Comparison of ENCODE assay signal across 21 cellular contexts in the genomic region with DNA sequence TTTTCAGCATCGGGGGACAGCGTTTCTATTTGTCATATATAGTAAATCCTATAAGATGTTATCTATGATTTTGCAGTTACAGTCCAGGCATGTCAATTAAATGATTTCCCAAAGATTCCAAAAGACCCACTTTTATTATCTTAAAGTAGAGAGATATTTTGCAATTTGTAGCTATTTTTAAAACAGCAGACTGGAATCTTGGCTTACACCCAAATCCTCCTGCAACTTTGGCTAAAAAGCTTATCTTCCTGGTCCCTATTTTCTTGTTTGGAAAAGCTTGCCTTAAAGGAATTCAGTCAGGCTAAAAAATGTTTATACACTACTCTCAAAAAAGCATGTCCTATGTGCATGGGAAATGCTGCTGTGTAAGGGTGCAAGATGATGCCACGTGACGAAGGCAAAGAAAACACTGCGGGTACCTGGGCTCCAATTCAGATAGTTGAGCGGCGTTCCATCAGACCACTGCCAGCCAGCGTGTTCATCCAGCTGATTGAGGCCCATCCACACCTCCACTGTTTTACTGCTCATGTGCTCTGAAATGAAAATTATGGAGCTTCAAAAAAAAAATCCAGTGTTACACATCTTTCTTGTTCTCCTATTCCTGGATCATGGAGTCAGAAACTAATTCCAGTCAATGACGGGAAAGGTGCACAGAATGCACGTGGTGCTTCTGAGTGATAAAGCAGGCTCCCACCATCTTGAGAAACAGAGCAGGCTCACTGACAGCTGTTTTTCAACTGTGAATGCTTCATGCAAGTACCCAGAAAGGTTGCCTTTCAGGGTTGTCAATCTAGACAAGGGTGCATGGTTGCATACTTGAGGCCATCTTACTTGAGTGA. TPM values are rescaled to one million over a fixed set of nuclear protein-coding genes. Genes with fewer than 3 reads are reported as not detected.
DNase-seq lines count a peak whose midpoint lies in the region; ATAC-seq and TF ChIP-seq lines count a peak whose summit lies in the region.
"Had no signal": no experiment of that assay in that cellular context is flagged by ENCODE, and none has a peak within 500 bp of the region (broad histone marks: within the 10 kb centered on the region; RNA-seq: fewer than 3 reads in every experiment).

No MANE protein-coding gene starts in this region.

- H2AK5ac ChIP-seq in IMR-90 (ENCODE audit: low read depth, low read length): peak overlapping the region; percentile 43; the same call in 1 of the 2 replicates

- H3K27ac ChIP-seq in IMR-90 (ENCODE audit: insufficient read depth, low read length) (no peak overlapping the region), tibial artery (peak overlapping the region; percentile 32 to 57), coronary artery (peak overlapping the region in 1 of 2 donors; percentile 48)
- H3K27ac ChIP-seq: PC-9, suprapubic skin had no signal

- H3K4ac ChIP-seq in IMR-90 (ENCODE audit: low read depth, low read length): 0 out of 2 replicates have a peak overlapping the region, but pooled peaks have one; percentile 8

- H2BK15ac ChIP-seq in IMR-90 (ENCODE audit: low read depth, low read length): no peak overlapping the region; the same call in 2 of the 3 replicates

- ATAC-seq in IMR-90 (ENCODE audit: low read depth) (peak; percentile 49), left cardiac atrium (peak; percentile 30 to 34)
- ATAC-seq: activated T-cell treated with anti-CD3 and anti-CD28 coated beads, Interleukin-2, amount 50 U/mL, for 72 hours; esophagus mucosa had no signal

- BruUV-seq in IMR-90 (replicated peaks; lab: Mats Ljungman, UMichigan): no TSS peak

- no peak overlapping the region for H2BK5ac ChIP-seq in IMR-90 (ENCODE audit: low read depth, low read length, poor library complexity, severe bottlenecking)

- H3K4me3 ChIP-seq in IMR-90 (ENCODE audit: insufficient read depth, low read depth, low read length): no peak overlapping the region
- no peak overlapping the region for H3K4me3 ChIP-seq in cardiac fibroblast (replicated peaks in 1 of 2; ENCODE audit: low read depth in 2 of 2, low read length in 2 of 2)
- H3K4me3 ChIP-seq in tibial artery: no peak overlapping the region
- H3K4me3 ChIP-seq in MG63: no peak overlapping the region
- no peak overlapping the region for H3K4me3 ChIP-seq in coronary artery
- H3K4me3 ChIP-seq: PC-9, suprapubic skin had no signal

- H4K8ac ChIP-seq in IMR-90 (ENCODE audit: low read depth in 2 of 2, low read length in 2 of 2): no peak overlapping the region

- H3K18ac ChIP-seq in IMR-90 (ENCODE audit: low read depth, low read length): no peak overlapping the region

- H3K9me1 ChIP-seq in IMR-90 (ENCODE audit: insufficient read depth, low read length): peaks cover 8% of the 10 kb centered on the region; the same call in 1 of the 2 replicates

- peak overlapping the region; percentile 38; the same call in 1 of the 2 replicates for H3K14ac ChIP-seq in IMR-90 (replicated peaks; ENCODE audit: low read depth, low read length)

- H3K23ac ChIP-seq in IMR-90 (ENCODE audit: low read depth, low read length): 0 out of 2 replicates have a peak overlapping the region, but pooled peaks have one; percentile 5

- no peaks in the 10 kb centered on the region for H3K79me1 ChIP-seq in IMR-90 (ENCODE audit: low read depth in 1 of 2, low read length in 2 of 2)

- in situ Hi-C loops in IMR-90 (cut with MboI; ENCODE audit: low sequenced_read_pairs): no loop called here

- H3K4me1 ChIP-seq in IMR-90 (ENCODE audit: control insufficient read depth, insufficient read depth, low read length) (peaks cover 1% of the 10 kb centered on the region; the same call in 1 of the 2 replicates), tibial artery (peaks cover 0 to 47% (median 18%) of the 10 kb centered on the region in 4 donors)

- no peak overlapping the region for H4K5ac ChIP-seq in IMR-90 (ENCODE audit: low read depth, low read length)

- TF ChIP-seq CTCF in IMR-90 (conservative IDR thresholded peaks at IDR 0.05; ENCODE audit: low read depth, low read length) (no peak), cardiac fibroblast (IDR thresholded peaks at IDR 0.05; ENCODE audit: low read depth, low read length) (no peak), tibial artery (IDR thresholded peaks at IDR 0.05) (no peak), coronary artery (IDR thresholded peaks at IDR 0.05) (no peak)

- H3K27me3 ChIP-seq in IMR-90 (ENCODE audit: control insufficient read depth, insufficient read depth, low read length): peaks cover 2% of the 10 kb centered on the region; the same call in 1 of the 2 replicates
- H3K27me3 ChIP-seq in tibial artery: no peaks in the 10 kb centered on the region
- H3K27me3 ChIP-seq in MG63: no peaks in the 10 kb centered on the region
- H3K27me3 ChIP-seq: suprapubic skin had no signal

- peak overlapping the region; percentile 40 for H2AFZ ChIP-seq in IMR-90 (replicated peaks; ENCODE audit: low read length, poor library complexity)
- H2AFZ ChIP-seq: PC-9 had no signal

- TF ChIP-seq POLR2A in IMR-90 (IDR thresholded peaks at IDR 0.05; ENCODE audit: low read depth, low read length): no peak

- H3K36me3 ChIP-seq in IMR-90 (ENCODE audit: control insufficient read depth, insufficient read depth, low read length) (no peaks in the 10 kb centered on the region), tibial artery (peaks cover 0 to 20% (median 3%) of the 10 kb centered on the region in 3 donors), MG63 (no peaks in the 10 kb centered on the region)

- H4K20me1 ChIP-seq in IMR-90 (ENCODE audit: insufficient read depth, low read length): no peaks in the 10 kb centered on the region

- H2AK9ac ChIP-seq in IMR-90 (replicated peaks; ENCODE audit: low read depth, low read length, poor library complexity): no peak overlapping the region

- H4K91ac ChIP-seq in IMR-90 (ENCODE audit: insufficient read depth, low read depth, low read length): no peak overlapping the region

- DNase-seq in IMR-90: peak; percentile 58
- peak; percentile 46 to 84 for DNase-seq in cardiac fibroblast (ENCODE audit: low read depth in 2 of 2)
- no peak for DNase-seq in left cardiac atrium
- no peak for DNase-seq in tibial artery
- no peak for DNase-seq in stimulated activated CD8-positive, alpha-beta memory T cell treated with anti-CD3 and anti-CD28 coated beads, Interleukin-4, amount 100 ng/mL, for 48 hours
- DNase-seq in MG63: no peak
- DNase-seq in coronary artery (ENCODE audit: low spot score): no peak
- DNase-seq: activated CD4-positive, alpha-beta memory T cell treated with anti-CD3 and anti-CD28 coated beads, Interleukin-2, amount 10 ng/mL, durations not matched to agents 7 days and 5 days; activated naive CD8-positive, alpha-beta T cell treated with anti-CD3 and anti-CD28 coated beads, Interleukin-2, amount 10 ng/mL, durations not matched to agents 7 days and 5 days; activated T-cell treated with anti-CD3 and anti-CD28 coated beads, Interleukin-2, amount 50 U/mL, for 72 hours; CD4-positive, alpha-beta memory T cell; cortex of kidney; H7; NCI-H1930; NCI-H510A treated with DMSO at 0.1 percent for 48 hours; nephron progenitor cell; PC-9; right cardiac atrium; SW 1271 had no signal

- H3K9ac ChIP-seq in IMR-90 (ENCODE audit: low read depth, low read length): no peak overlapping the region

- no peaks in the 10 kb centered on the region for H3K9me3 ChIP-seq in IMR-90 (ENCODE audit: control insufficient read depth, insufficient read depth, low read length)
- no peaks in the 10 kb centered on the region for H3K9me3 ChIP-seq in tibial artery
- H3K9me3 ChIP-seq in MG63: no peaks in the 10 kb centered on the region
- H3K9me3 ChIP-seq: suprapubic skin had no signal

- H2BK20ac ChIP-seq in IMR-90 (ENCODE audit: low read depth, low read length): peak overlapping the region; percentile 38; the same call in 1 of the 2 replicates

- CTCF ChIA-PET in IMR-90 (lab: Yijun Ruan, JAX): interaction anchor here (0.6 kb wide), 1 partner anchor 13 kb away, joined by 3 read pairs; no protein-coding TSS in a partner anchor

- WGBS in IMR-90 (ENCODE audit: extremely low coverage in 2 of 2, insufficient read length in 1 of 2), 2 experiments: 63% methylated on average over 5 of the region's 10 CpGs; no CpG with 5 or more reads in 1 of the 2 experiments

- H2BK120ac ChIP-seq in IMR-90 (ENCODE audit: low read depth, low read length): no peak overlapping the region

- dilution Hi-C loops in IMR-90 (cut with HindIII; ENCODE audit: low sequenced_read_pairs, unreplicated experiment): no loop called here

- TF ChIP-seq RAD21 in IMR-90 (IDR thresholded peaks at IDR 0.05; ENCODE audit: low read length): no peak

- no peak overlapping the region for H3K4me2 ChIP-seq in IMR-90 (ENCODE audit: low read depth, low read length)
- H3K4me2 ChIP-seq: PC-9 had no signal

- H3K56ac ChIP-seq in IMR-90 (ENCODE audit: extremely low read depth, insufficient read depth, low read length): no peak overlapping the region

- POLR2A ChIA-PET in IMR-90 (lab: Charles Lee; ENCODE audit: unreplicated experiment): no interaction called here

- intact Hi-C loops in IMR-90 (cut with micrococcal nuclease) (no loop called here), left cardiac atrium (cut with DNase I) (no loop called here), tibial artery (cut with DNase I; ENCODE audit: low total_unique reads) (no loop called here)

TF ChIP-seq in IMR-90, 13 proteins besides CTCF, POLR2A, EP300 and RAD21:
- TF ChIP-seq SMC3 (IDR thresholded peaks at IDR 0.05; ENCODE audit: low read depth, low read length): no peak
- no peak for TF ChIP-seq BHLHE40 (IDR thresholded peaks at IDR 0.05; ENCODE audit: low read depth, low read length)
- peak; percentile 48 for TF ChIP-seq CEBPB (IDR thresholded peaks at IDR 0.05; ENCODE audit: low read depth, low read length)
- TF ChIP-seq, protein P1, sequence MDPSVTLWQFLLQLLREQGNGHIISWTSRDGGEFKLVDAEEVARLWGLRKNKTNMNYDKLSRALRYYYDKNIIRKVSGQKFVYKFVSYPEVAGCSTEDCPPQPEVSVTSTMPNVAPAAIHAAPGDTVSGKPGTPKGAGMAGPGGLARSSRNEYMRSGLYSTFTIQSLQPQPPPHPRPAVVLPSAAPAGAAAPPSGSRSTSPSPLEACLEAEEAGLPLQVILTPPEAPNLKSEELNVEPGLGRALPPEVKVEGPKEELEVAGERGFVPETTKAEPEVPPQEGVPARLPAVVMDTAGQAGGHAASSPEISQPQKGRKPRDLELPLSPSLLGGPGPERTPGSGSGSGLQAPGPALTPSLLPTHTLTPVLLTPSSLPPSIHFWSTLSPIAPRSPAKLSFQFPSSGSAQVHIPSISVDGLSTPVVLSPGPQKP (IDR thresholded peaks at IDR 0.05; ENCODE audit: borderline replicate concordance, low read depth, low read length): no peak
- TF ChIP-seq MAFK (IDR thresholded peaks at IDR 0.05; ENCODE audit: low read depth, low read length): no peak
TF ChIP-seq in IMR-90: peak in this region for 1.

RNA-seq across cellular contexts. Expression of gene PLA2R1, which starts 33.8 kb away (rescaled TPM):
- total RNA-seq in IMR-90 (2012; rRNA removed): 0.28 and 0.54 TPM in 2 replicates
- 0.24 and 0.43 TPM in 2 replicates for polyA plus RNA-seq in IMR-90 (2012; rRNA removed)
- 0.16 and 0.19 TPM in 2 replicates for polyA plus RNA-seq in IMR-90 (2012; cell fraction: cytosol; rRNA removed)
- 0.17 and 1.6 TPM in 2 replicates for polyA plus RNA-seq in IMR-90 (2012; cell fraction: nucleus; rRNA removed; ENCODE audit: low replicate concordance)
- 1 to 10 TPM; 3.2 to 4.2 TPM for total RNA-seq in left cardiac atrium
- total RNA-seq in MG63 (2014; rRNA removed; shearing (Covaris generic); ENCODE audit: low replicate concordance): 0.36 and 1.6 TPM in 2 replicates
- total RNA-seq: activated CD4-positive, alpha-beta memory T cell treated with anti-CD3 and anti-CD28 coated beads, Interleukin-2, amount 10 ng/mL, durations not matched to agents 7 days and 5 days; activated naive CD8-positive, alpha-beta T cell treated with anti-CD3 and anti-CD28 coated beads, Interleukin-2, amount 10 ng/mL, durations not matched to agents 7 days and 5 days; activated T-cell treated with anti-CD3 and anti-CD28 coated beads, Interleukin-2, amount 50 U/mL, for 72 hours; CD4-positive, alpha-beta memory T cell had no signal
- polyA plus RNA-seq: CD4-positive, alpha-beta memory T cell had no signal

Comparison
In these comparisons a context has a peak if more than half of its experiments do, and no peak if none do; other contexts are left out.
1. DNase-seq: peak in IMR-90 (single experiment) and cardiac fibroblast (2 of 2); none in left cardiac atrium (single experiment), tibial artery (0 of 2), stimulated activated CD8-positive, alpha-beta memory T cell treated with anti-CD3 and anti-CD28 coated beads, Interleukin-4, amount 100 ng/mL, for 48 hours (single experiment), MG63 (single experiment) and coronary artery (single experiment).